ENCODE assay signal across 17 cellular contexts in the genomic region with DNA sequence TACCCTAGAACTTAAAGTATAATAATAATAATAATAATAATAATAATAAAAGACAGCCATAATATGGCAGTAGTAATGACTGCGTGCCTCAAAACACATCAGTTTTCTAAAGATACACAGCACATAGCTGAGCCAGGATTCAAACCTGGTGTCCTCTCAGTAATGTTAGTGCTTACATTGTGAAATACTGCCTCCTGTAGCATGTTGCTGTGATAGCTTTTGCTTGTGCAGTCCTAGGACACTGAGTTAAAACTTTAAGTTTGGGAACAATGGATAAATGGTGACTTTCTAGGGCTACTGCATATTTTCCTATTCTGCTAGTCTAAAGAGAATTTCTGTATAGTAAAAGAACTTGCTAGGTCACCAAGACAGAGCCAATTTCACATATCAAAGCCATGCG. TPM values are rescaled to one million over a fixed set of nuclear protein-coding genes. Genes with fewer than 3 reads are reported as not detected.
DNase-seq lines count a peak whose midpoint lies in the region; ATAC-seq and TF ChIP-seq lines count a peak whose summit lies in the region.
"Not testable (repeated sequence)": the region's sequence is repeated elsewhere in the genome, so short reads cannot be mapped to it uniquely, and the experiment has no call there.
"Had no signal": no experiment of that assay in that cellular context is flagged by ENCODE, and none has a peak within 500 bp of the region (broad histone marks: within the 10 kb centered on the region; RNA-seq: fewer than 3 reads in every experiment).

No MANE protein-coding gene starts in this region.

- not testable (repeated sequence) for H3K9me3 ChIP-seq in Karpas-422 (ENCODE audit: low read length); WERI-Rb-1 (ENCODE audit: severe bottlenecking); neural progenitor cell (ENCODE audit: low read depth)

- not testable (repeated sequence) for H3K27ac ChIP-seq in Karpas-422 (ENCODE audit: low read length); WERI-Rb-1; neural progenitor cell

- H3K4me3 Mint-ChIP-seq in neural progenitor cell: not testable (repeated sequence)

- H3K36me3 ChIP-seq in Karpas-422 (ENCODE audit: insufficient read depth, low read length); WERI-Rb-1; neural progenitor cell: not testable (repeated sequence)

- DNase-seq in Karpas-422 (peak; percentile 45), neural progenitor cell (ENCODE audit: low spot score) (peak; percentile 30)
- not testable (repeated sequence) for DNase-seq in WERI-Rb-1

- ATAC-seq in GM18870 (IDR thresholded peaks at IDR 0.05; ENCODE audit: unreplicated experiment) (peak; percentile 69), GM19468 (IDR thresholded peaks at IDR 0.05; ENCODE audit: extremely low read depth, unreplicated experiment) (peak; percentile 45), HG02623 (IDR thresholded peaks at IDR 0.05; ENCODE audit: unreplicated experiment) (peak; percentile 67), HG03135 (IDR thresholded peaks at IDR 0.05; ENCODE audit: unreplicated experiment) (peak; percentile 66)

- not testable (repeated sequence) for H3K9me2 ChIP-seq in Karpas-422 (replicated peaks; ENCODE audit: insufficient read depth, low read length)

- H3K9ac ChIP-seq in Karpas-422 (ENCODE audit: low read length); neural progenitor cell: not testable (repeated sequence)

- H2AFZ ChIP-seq in Karpas-422 (ENCODE audit: low read length): not testable (repeated sequence)
- peak overlapping the region; percentile 12 for H2AFZ ChIP-seq in neural progenitor cell (replicated peaks)

- H3K36me3 Mint-ChIP-seq in neural progenitor cell: not testable (repeated sequence)

- not testable (repeated sequence) for H3K4me2 ChIP-seq in Karpas-422 (ENCODE audit: low read depth, low read length, poor library complexity, severe bottlenecking); neural progenitor cell

- not testable (repeated sequence) for H3K27ac Mint-ChIP-seq in neural progenitor cell

- H3K9me3 Mint-ChIP-seq in neural progenitor cell: not testable (repeated sequence)

- H3K27me3 ChIP-seq in Karpas-422 (ENCODE audit: low read length); WERI-Rb-1 (ENCODE audit: insufficient read depth, low read depth, severe bottlenecking); neural progenitor cell: not testable (repeated sequence)

- H3K79me2 ChIP-seq in Karpas-422 (ENCODE audit: low read length); neural progenitor cell (ENCODE audit: low read depth): not testable (repeated sequence)

- peak; percentile 41; the same call in 1 of the 3 replicates for TF ChIP-seq CTCF in GM12872 (IDR thresholded peaks at IDR 0.05; ENCODE audit: insufficient read depth, low read depth, low read length)
- peak; percentile 36; the same call in 1 of the 2 replicates for TF ChIP-seq CTCF in WERI-Rb-1 (IDR thresholded peaks at IDR 0.05; ENCODE audit: low read depth, low read length)
- peak; percentile 51 for TF ChIP-seq CTCF in neural progenitor cell (IDR thresholded peaks at IDR 0.05)

- H3K27me3 Mint-ChIP-seq in neural progenitor cell (ENCODE audit: insufficient read depth, low read depth): not testable (repeated sequence)

- not testable (repeated sequence) for H3F3A ChIP-seq in neural progenitor cell (ENCODE audit: low read depth)

- H3K4me3 ChIP-seq in Karpas-422 (ENCODE audit: low read length); WERI-Rb-1 (ENCODE audit: low read depth, low read length); neural progenitor cell: not testable (repeated sequence)

- H3K4me1 Mint-ChIP-seq in neural progenitor cell: not testable (repeated sequence)

- not testable (repeated sequence) for H4K20me1 ChIP-seq in Karpas-422 (ENCODE audit: insufficient read depth, low read depth, low read length); neural progenitor cell (ENCODE audit: low read depth)

- H3K4me1 ChIP-seq in Karpas-422 (ENCODE audit: low read length); neural progenitor cell: not testable (repeated sequence)

RNA-seq across cellular contexts. Expression of gene APELA, which starts 36.5 kb away (rescaled TPM):
- total RNA-seq in Karpas-422 (2014; rRNA removed; shearing (Covaris generic); ENCODE audit: low replicate concordance): not detected in 2 replicates
- 10.9 and 15.0 TPM in 2 replicates for total RNA-seq in neural progenitor cell (ENCODE audit: low replicate concordance)
- total RNA-seq: activated CD8-positive, alpha-beta memory T cell treated with anti-CD3 and anti-CD28 coated beads for 36 hours; activated T-cell treated with anti-CD3 and anti-CD28 coated beads, Interleukin-2, amount 50 U/mL, for 4 hours; adrenal gland; IMR-90; left lobe of liver; naive thymus-derived CD8-positive, alpha-beta T cell; NCI-H460; osteocyte; SJCRH30 had no signal

Comparison
In these comparisons a context has a peak if more than half of its experiments do, and no peak if none do; other contexts are left out.
1. RNA of gene APELA, which starts 36.5 kb away (total RNA-seq): 10.9 to 15.0 TPM in neural progenitor cell; not detected in Karpas-422; every median in the first group is over 10 times any median in the second.
2. Peak in every context shown above with its lines, with median percentiles within 50 percentile points of each other: CTCF ChIP-seq and ATAC-seq.